In the genomic region with DNA sequence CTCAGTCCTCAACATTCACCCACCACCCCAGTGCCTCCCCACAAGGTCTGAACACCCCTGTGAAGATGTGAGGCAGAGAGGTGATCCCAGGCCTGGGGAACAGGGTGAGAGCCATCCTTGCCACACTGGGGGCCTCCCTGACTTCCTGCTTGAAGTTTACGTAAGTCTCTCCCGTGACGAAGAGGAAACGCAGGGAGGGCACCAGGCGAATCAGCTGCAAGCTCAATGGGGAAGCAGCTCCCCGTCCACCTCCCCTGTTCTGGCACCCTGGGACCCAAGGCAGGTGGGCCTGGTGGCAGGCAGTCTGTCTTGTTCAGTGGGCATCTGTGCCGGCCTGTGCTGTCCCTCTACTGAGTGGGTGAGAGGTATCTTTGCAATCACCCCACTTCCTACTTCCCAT, we compare ENCODE assay signal across 1 cellular context.
TF ChIP-seq lines count a peak whose summit lies in the region.

No MANE protein-coding gene starts in this region.

TF ChIP-seq in SK-N-SH treated with all-trans-retinoic acid at 6 μM for 48 hours, 23 proteins besides CTCF, POLR2A, EP300 and RAD21 (continued from another document):
- TF ChIP-seq, protein P1, sequence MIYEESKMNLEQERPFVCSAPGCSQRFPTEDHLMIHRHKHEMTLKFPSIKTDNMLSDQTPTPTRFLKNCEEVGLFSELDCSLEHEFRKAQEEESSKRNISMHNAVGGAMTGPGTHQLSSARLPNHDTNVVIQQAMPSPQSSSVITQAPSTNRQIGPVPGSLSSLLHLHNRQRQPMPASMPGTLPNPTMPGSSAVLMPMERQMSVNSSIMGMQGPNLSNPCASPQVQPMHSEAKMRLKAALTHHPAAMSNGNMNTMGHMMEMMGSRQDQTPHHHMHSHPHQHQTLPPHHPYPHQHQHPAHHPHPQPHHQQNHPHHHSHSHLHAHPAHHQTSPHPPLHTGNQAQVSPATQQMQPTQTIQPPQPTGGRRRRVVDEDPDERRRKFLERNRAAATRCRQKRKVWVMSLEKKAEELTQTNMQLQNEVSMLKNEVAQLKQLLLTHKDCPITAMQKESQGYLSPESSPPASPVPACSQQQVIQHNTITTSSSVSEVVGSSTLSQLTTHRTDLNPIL (CRISPR knock-in tag; IDR thresholded peaks at IDR 0.05; ENCODE audit: low read depth), result no peak
- no peak for TF ChIP-seq TOX (CRISPR knock-in tag; IDR thresholded peaks at IDR 0.05; ENCODE audit: borderline replicate concordance)
- no peak for TF ChIP-seq ZFP30 (CRISPR knock-in tag; IDR thresholded peaks at IDR 0.05)
- TF ChIP-seq ISL1 (CRISPR knock-in tag; IDR thresholded peaks at IDR 0.05), result no peak
- no peak for TF ChIP-seq RARB (CRISPR knock-in tag; IDR thresholded peaks at IDR 0.05)
- no peak for TF ChIP-seq ZC3H10 (CRISPR knock-in tag; IDR thresholded peaks at IDR 0.05)
- no peak for TF ChIP-seq POU6F1 (CRISPR knock-in tag; IDR thresholded peaks at IDR 0.05; ENCODE audit: borderline replicate concordance, low read depth)
- no peak for TF ChIP-seq OSR1 (CRISPR knock-in tag; IDR thresholded peaks at IDR 0.05)
- TF ChIP-seq ZNF565 (CRISPR knock-in tag; conservative IDR thresholded peaks at IDR 0.05; ENCODE audit: low read depth), result no peak
- TF ChIP-seq CSDC2 (CRISPR knock-in tag; IDR thresholded peaks at IDR 0.05), result no peak
- TF ChIP-seq ESRRG (CRISPR knock-in tag; IDR thresholded peaks at IDR 0.05), result no peak
